In genomic region chr5:54243483-54244080, GRCh38 we compare ENCODE assay signal across 8 cellular contexts.
DNase-seq lines count a peak whose midpoint lies in the region; ATAC-seq and TF ChIP-seq lines count a peak whose summit lies in the region.

No MANE protein-coding gene starts in this region.

- no peaks in the 10 kb centered on the region for H3K27me3 ChIP-seq in A673 (replicated peaks; ENCODE audit: insufficient read depth, low read depth, low read length, poor library complexity)
- no peaks in the 10 kb centered on the region for H3K27me3 ChIP-seq in Panc1 (ENCODE audit: control insufficient read depth, insufficient read depth, low read length)

- CTCF ChIA-PET in A673 (lab: Charles Lee) = interaction anchor here (0.6 to 2.1 kb wide), 14 partner anchors 9 to 652 kb away, joined by 3 to 18 read pairs (median 4); no protein-coding TSS in a partner anchor
- CTCF ChIA-PET in Panc1 (lab: Charles Lee) = interaction anchor here (0.6 to 1.2 kb wide), 3 partner anchors 176 to 267 kb away, joined by 3 to 6 read pairs (median 3); no protein-coding TSS in a partner anchor

- ATAC-seq in HG02981 (IDR thresholded peaks at IDR 0.05; ENCODE audit: unreplicated experiment) (peak; percentile 60), Panc1 (no peak)

- H3K4me1 ChIP-seq in A673 (ENCODE audit: insufficient read depth, low read length, poor library complexity, severe bottlenecking) (no peaks in the 10 kb centered on the region), Panc1 (ENCODE audit: control insufficient read depth, insufficient read depth, low read length) (no peaks in the 10 kb centered on the region)

- intact Hi-C loops in A673 (cut with micrococcal nuclease; ENCODE audit: unreplicated experiment) (loop anchor here (2.0 to 10.0 kb wide), 5 partner anchors 175 to 904 kb away; no protein-coding TSS in a partner anchor), Panc1 (cut with micrococcal nuclease; ENCODE audit: unreplicated experiment) (loop anchor here (5.0 kb wide), 2 partner anchors 174 to 244 kb away; no protein-coding TSS in a partner anchor)

- H3K36me3 ChIP-seq in A673 (ENCODE audit: insufficient read depth, low read length, poor library complexity, severe bottlenecking) (no peaks in the 10 kb centered on the region), Panc1 (ENCODE audit: control insufficient read depth, insufficient read depth, low read length) (no peaks in the 10 kb centered on the region)

- POLR2A ChIA-PET in A673 (lab: Charles Lee; ENCODE audit: low non-redundant PET) (interaction anchor here (1.3 kb wide), 1 partner anchor 67 kb away, joined by 3 read pairs; the partner anchor contains the start of gene ARL15), Panc1 (lab: Charles Lee) (no interaction called here)

- TF ChIP-seq CTCF in A673 (conservative IDR thresholded peaks at IDR 0.05; ENCODE audit: low read depth, low read length) (peak; percentile 84), Panc1 (IDR thresholded peaks at IDR 0.05) (peak; percentile 70; the same call in 1 of the 2 replicates), coronary artery (IDR thresholded peaks at IDR 0.05) (no peak)

- DNase-seq in A673 (ENCODE audit: low spot score) = peak; percentile 63
- peak; percentile 13 for DNase-seq in GDM1 (lab: John Stamatoyannopoulos, UW)
- DNase-seq in Panc1 (ENCODE audit: low read depth, low spot score) = no peak
- peak; percentile 25 for DNase-seq in cerebellar cortex (ENCODE audit: low spot score)
- peak; percentile 34 for DNase-seq in midbrain (lab: John Stamatoyannopoulos, UW)
- DNase-seq in coronary artery (ENCODE audit: low spot score) = no peak
- DNase-seq in UCSD-AML1 (lab: John Stamatoyannopoulos, UW; ENCODE audit: unreplicated experiment) = no peak

- in situ Hi-C loops in Panc1 (cut with HindIII; ENCODE audit: low pct_unique_long_range_greater_than_20kb, low sequenced_read_pairs) = no loop called here

- H3K9me3 ChIP-seq in A673 (ENCODE audit: low read depth, low read length, poor library complexity, severe bottlenecking) (no peaks in the 10 kb centered on the region), Panc1 (ENCODE audit: control insufficient read depth, insufficient read depth, low read depth, low read length) (no peaks in the 10 kb centered on the region; the same call in 1 of the 2 replicates)

- H3K27ac ChIP-seq in A673 (ENCODE audit: low read depth, low read length, poor library complexity, severe bottlenecking) = no peak overlapping the region
- H3K27ac ChIP-seq in Panc1 (ENCODE audit: low read length) = no peak overlapping the region
- H3K27ac ChIP-seq in coronary artery = no peak overlapping the region

- H3K4me3 ChIP-seq in A673 (ENCODE audit: low read depth, low read length, poor library complexity, severe bottlenecking) (no peak overlapping the region), Panc1 (ENCODE audit: low read depth in 2 of 2, low read length in 2 of 2) (no peak overlapping the region), coronary artery (no peak overlapping the region)

- BruUV-seq in A673 (replicated peaks; lab: Mats Ljungman, UMichigan) (no TSS peak), Panc1 (replicated peaks; lab: Mats Ljungman, UMichigan) (no TSS peak)

Comparison
In these comparisons a context has a peak if more than half of its experiments do, and no peak if none do; other contexts are left out.
1. DNase-seq: peak in A673 (single experiment), GDM1 (single experiment), cerebellar cortex (single experiment) and midbrain (single experiment); none in Panc1 (single experiment), coronary artery (single experiment) and UCSD-AML1 (single experiment).